10 cellular contexts compared by ENCODE assay signal in the genomic region with DNA sequence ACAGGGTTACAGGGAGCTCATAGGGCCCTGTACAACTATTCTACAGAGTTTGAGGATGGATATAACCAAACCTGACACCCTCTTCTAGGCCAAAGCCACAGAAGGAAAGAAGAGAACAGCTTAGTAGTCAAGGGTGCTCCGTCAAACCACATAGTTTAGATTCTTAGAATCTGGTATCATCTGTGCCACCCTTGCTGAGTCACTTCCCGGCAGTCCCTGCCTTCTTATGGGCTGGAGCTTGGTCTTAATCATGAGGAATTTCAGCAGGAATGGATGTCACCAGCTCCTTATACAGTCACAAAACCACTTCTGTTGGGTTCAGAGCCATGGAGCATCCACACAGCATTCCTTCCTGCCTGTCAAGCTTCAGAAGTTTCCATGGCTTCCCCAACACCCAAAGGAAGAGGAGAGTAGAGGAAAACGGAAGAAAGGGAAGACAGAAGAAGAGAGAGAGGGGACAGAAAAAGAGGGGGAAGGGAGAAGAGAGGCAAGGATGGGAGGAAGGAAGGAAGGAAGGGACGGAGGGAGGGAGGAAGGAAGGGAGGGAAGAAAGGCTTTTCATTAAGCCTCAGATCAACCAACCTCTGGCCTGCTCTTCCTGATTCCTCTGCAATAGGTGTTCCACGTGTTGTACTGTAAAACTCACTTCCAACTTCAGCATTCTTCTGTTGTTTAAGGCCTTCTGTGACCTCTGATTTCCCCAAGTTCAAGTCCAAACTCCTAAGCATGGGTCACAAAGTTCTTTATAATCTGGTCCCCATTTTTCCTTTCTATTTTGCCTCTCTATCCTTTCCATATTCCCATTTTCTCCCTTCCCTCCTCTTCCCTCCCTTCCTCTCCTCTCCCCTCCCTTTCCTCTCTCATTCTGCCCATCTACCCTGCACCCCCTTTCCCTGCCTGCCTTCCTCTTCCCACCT.
A peak's percentile ranks its signal among the peaks of the same experiment; 100 is the strongest.
DNase-seq lines count a peak whose midpoint lies in the region; ATAC-seq and TF ChIP-seq lines count a peak whose summit lies in the region.
"Had no signal": no experiment of that assay in that cellular context is flagged by ENCODE, and none has a peak within 500 bp of the region (broad histone marks: within the 10 kb centered on the region; RNA-seq: fewer than 3 reads in every experiment).

No MANE protein-coding gene starts in this region.

- ATAC-seq in activated CD4-positive, alpha-beta T cell treated with anti-CD3 and anti-CD28 coated beads for 36 hours, result peak; percentile 86
- ATAC-seq in stimulated activated naive CD8-positive, alpha-beta T cell treated with anti-CD3 and anti-CD28 coated beads, Interleukin-15, Interleukin-2, amounts not matched to agents 100 U/mL and 50 U/mL, for 24 hours, result peak; percentile 78
- ATAC-seq in GM18517 (IDR thresholded peaks at IDR 0.05; ENCODE audit: unreplicated experiment) (no peak), GM19324 (IDR thresholded peaks at IDR 0.05; ENCODE audit: low FRiP score, unreplicated experiment) (no peak)

- intact Hi-C loops in activated CD4-positive, alpha-beta T cell treated with anti-CD3 and anti-CD28 coated beads for 36 hours (cut with DNase I, micrococcal nuclease), result no loop called here

- H3K27ac Mint-ChIP-seq in activated CD4-positive, alpha-beta T cell treated with anti-CD3 and anti-CD28 coated beads for 36 hours, result no peak overlapping the region
- H3K27ac Mint-ChIP-seq: B cell had no signal

- no peak for TF ChIP-seq CTCF in fibroblast of pulmonary artery (IDR thresholded peaks at IDR 0.05; ENCODE audit: low read length, missing control alignments)

- H3K4me1 Mint-ChIP-seq in activated CD4-positive, alpha-beta T cell treated with anti-CD3 and anti-CD28 coated beads for 36 hours, result peaks cover 9% of the 10 kb centered on the region

- DNase-seq in activated CD4-positive, alpha-beta T cell treated with anti-CD3 and anti-CD28 coated beads for 36 hours, result peak; percentile 39
- DNase-seq in activated CD4-positive, alpha-beta T cell treated with anti-CD3 and anti-CD28 coated beads, Interleukin-2, amount 50 U/mL, for 1 hour, result no peak
- DNase-seq in T1000 (lab: John Stamatoyannopoulos, UW) (peak; percentile 65), fibroblast of pulmonary artery (ENCODE audit: low read depth) (peak; percentile 90), HuH-7 (ENCODE audit: low spot score) (no peak)
- DNase-seq in stimulated activated naive CD8-positive, alpha-beta T cell treated with anti-CD3 and anti-CD28 coated beads, Interleukin-15, Interleukin-2, amounts not matched to agents 100 U/mL and 50 U/mL, for 24 hours, result no peak
- DNase-seq: NCI-H2171 treated with DMSO at 0.1 percent for 48 hours had no signal

- CTCF ChIA-PET in activated CD4-positive, alpha-beta T cell treated with anti-CD3 and anti-CD28 coated beads for 36 hours (lab: Charles Lee), result interaction anchor here (1.0 to 1.2 kb wide), 2 partner anchors 10 to 12 kb away, joined by 4 to 6 read pairs; no protein-coding TSS in a partner anchor

- no peak overlapping the region for H3K4me3 Mint-ChIP-seq in activated CD4-positive, alpha-beta T cell treated with anti-CD3 and anti-CD28 coated beads for 36 hours
- H3K4me3 Mint-ChIP-seq: B cell had no signal

- POLR2A ChIA-PET in activated CD4-positive, alpha-beta T cell treated with anti-CD3 and anti-CD28 coated beads for 36 hours (lab: Charles Lee), result no interaction called here

- no peaks in the 10 kb centered on the region for H3K36me3 Mint-ChIP-seq in activated CD4-positive, alpha-beta T cell treated with anti-CD3 and anti-CD28 coated beads for 36 hours (ENCODE audit: low read depth)

- H3K9me3 Mint-ChIP-seq in activated CD4-positive, alpha-beta T cell treated with anti-CD3 and anti-CD28 coated beads for 36 hours (ENCODE audit: low read depth), result peaks cover 3% of the 10 kb centered on the region

- no peak overlapping the region for H3K4me3 ChIP-seq in fibroblast of pulmonary artery (replicated peaks; ENCODE audit: low read depth, low read length)

- peaks cover 7% of the 10 kb centered on the region for H3K27me3 Mint-ChIP-seq in activated CD4-positive, alpha-beta T cell treated with anti-CD3 and anti-CD28 coated beads for 36 hours

Comparison
In these comparisons a context has a peak if more than half of its experiments do, and no peak if none do; other contexts are left out.
1. DNase-seq: peak in activated CD4-positive, alpha-beta T cell treated with anti-CD3 and anti-CD28 coated beads for 36 hours (single experiment), T1000 (single experiment) and fibroblast of pulmonary artery (single experiment); none in activated CD4-positive, alpha-beta T cell treated with anti-CD3 and anti-CD28 coated beads, Interleukin-2, amount 50 U/mL, for 1 hour (single experiment), stimulated activated naive CD8-positive, alpha-beta T cell treated with anti-CD3 and anti-CD28 coated beads, Interleukin-15, Interleukin-2, amounts not matched to agents 100 U/mL and 50 U/mL, for 24 hours (single experiment) and HuH-7 (single experiment).
2. ATAC-seq: peak in activated CD4-positive, alpha-beta T cell treated with anti-CD3 and anti-CD28 coated beads for 36 hours (single experiment) and stimulated activated naive CD8-positive, alpha-beta T cell treated with anti-CD3 and anti-CD28 coated beads, Interleukin-15, Interleukin-2, amounts not matched to agents 100 U/mL and 50 U/mL, for 24 hours (single experiment); none in GM18517 (single experiment) and GM19324 (single experiment).